1 cellular context compared by ENCODE assay signal in the genomic region with DNA sequence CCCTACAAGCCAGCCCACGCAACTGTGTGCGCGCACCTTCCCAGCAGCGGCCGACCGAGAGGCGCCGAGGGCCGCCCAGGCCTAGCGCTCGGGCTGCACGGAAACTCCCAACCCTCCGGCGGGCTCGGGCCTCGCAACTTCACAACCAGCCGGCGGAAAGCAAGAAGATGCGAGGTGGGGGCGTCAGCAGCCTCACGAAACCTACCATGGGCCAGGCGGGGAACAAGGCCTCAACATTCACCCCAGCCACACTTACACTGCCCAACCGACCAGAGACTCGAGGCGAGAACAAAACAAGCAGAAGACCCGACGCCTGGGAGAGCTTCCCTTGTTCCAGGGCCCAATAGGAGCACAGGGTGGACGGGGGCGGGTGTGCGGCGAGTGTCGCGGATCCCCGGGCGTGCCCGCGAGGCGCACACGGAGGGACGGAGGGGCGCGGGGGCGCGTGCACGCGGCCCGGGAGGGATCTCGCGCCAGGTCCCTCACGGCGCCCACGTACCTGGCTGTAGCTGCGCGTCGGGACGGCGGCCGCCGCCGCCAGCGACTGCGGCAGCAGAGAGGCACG.
TF ChIP-seq lines count a peak whose summit lies in the region.

No MANE protein-coding gene starts in this region.

TF ChIP-seq in K562, 482 proteins besides CTCF, POLR2A, EP300 and RAD21 (continued from another document and continues in another):
- TF ChIP-seq ETV1 (tag; conservative IDR thresholded peaks at IDR 0.05; ENCODE audit: low read depth), result no peak
- no peak for TF ChIP-seq TSC22D4 (tag; IDR thresholded peaks at IDR 0.05)
- TF ChIP-seq MBD1 (CRISPR knock-in tag; IDR thresholded peaks at IDR 0.05), result no peak
- TF ChIP-seq ZNF143 (CRISPR knock-in tag; IDR thresholded peaks at IDR 0.05), result 0 out of 2 replicates have a peak, but pooled peaks have one; percentile 45
- no peak for TF ChIP-seq MEIS2 (IDR thresholded peaks at IDR 0.05; ENCODE audit: partially characterized antibody)
- no peak for TF ChIP-seq TFAM (CRISPR knock-in tag; conservative IDR thresholded peaks at IDR 0.05)
- TF ChIP-seq ZBTB1 (CRISPR knock-in tag; IDR thresholded peaks at IDR 0.05; ENCODE audit: borderline replicate concordance, low read depth), result no peak
- no peak for TF ChIP-seq SMC3 (conservative IDR thresholded peaks at IDR 0.05; ENCODE audit: insufficient read depth, low read depth, low read length)
- no peak for TF ChIP-seq ZNF778 (CRISPR knock-in tag; IDR thresholded peaks at IDR 0.05)
- no peak for TF ChIP-seq RNF219 (CRISPR knock-in tag; IDR thresholded peaks at IDR 0.05)
- TF ChIP-seq TOE1 (IDR thresholded peaks at IDR 0.05; ENCODE audit: borderline replicate concordance), result no peak
- no peak for TF ChIP-seq TOE1 (CRISPR knock-in tag; IDR thresholded peaks at IDR 0.05; ENCODE audit: borderline replicate concordance, low read depth)
- no peak for TF ChIP-seq E4F1 (CRISPR knock-in tag; IDR thresholded peaks at IDR 0.05; ENCODE audit: borderline replicate concordance)
- no peak for TF ChIP-seq E2F3 (CRISPR knock-in tag; IDR thresholded peaks at IDR 0.05)
- no peak for TF ChIP-seq ILF3 (IDR thresholded peaks at IDR 0.05; ENCODE audit: borderline replicate concordance)
- TF ChIP-seq NFYB (IDR thresholded peaks at IDR 0.05; ENCODE audit: extremely low read depth, insufficient read length), result no peak
- no peak for TF ChIP-seq PCBP2 (IDR thresholded peaks at IDR 0.05; ENCODE audit: low read depth, low read length, poor library complexity, severe bottlenecking)
- TF ChIP-seq KLF10 (CRISPR knock-in tag; IDR thresholded peaks at IDR 0.05), result no peak
- no peak for TF ChIP-seq ZNF583 (CRISPR knock-in tag; IDR thresholded peaks at IDR 0.05)
- no peak for TF ChIP-seq PTRF (tag; IDR thresholded peaks at IDR 0.05)
- no peak for TF ChIP-seq ZNF140 (CRISPR knock-in tag; IDR thresholded peaks at IDR 0.05)
- 0 out of 2 replicates have a peak, but pooled peaks have one; percentile 32 for TF ChIP-seq NR3C1 (CRISPR knock-in tag; IDR thresholded peaks at IDR 0.05)
- no peak for TF ChIP-seq ZNF57 (CRISPR knock-in tag; IDR thresholded peaks at IDR 0.05)
- no peak; the same call in 1 of the 2 replicates for TF ChIP-seq MYNN (IDR thresholded peaks at IDR 0.05)
- no peak for TF ChIP-seq MYNN (CRISPR knock-in tag; IDR thresholded peaks at IDR 0.05)
- TF ChIP-seq ZC3H11A (IDR thresholded peaks at IDR 0.05; ENCODE audit: low read depth, low read length), result no peak
- TF ChIP-seq SOX6 (IDR thresholded peaks at IDR 0.05), result no peak
- no peak for TF ChIP-seq KLF16 (IDR thresholded peaks at IDR 0.05)
- no peak for TF ChIP-seq POU5F1 (IDR thresholded peaks at IDR 0.05; ENCODE audit: borderline replicate concordance, low read depth, low read length, partially characterized antibody)
- no peak for TF ChIP-seq BRD4 (IDR thresholded peaks at IDR 0.05)
- TF ChIP-seq, protein P1, sequence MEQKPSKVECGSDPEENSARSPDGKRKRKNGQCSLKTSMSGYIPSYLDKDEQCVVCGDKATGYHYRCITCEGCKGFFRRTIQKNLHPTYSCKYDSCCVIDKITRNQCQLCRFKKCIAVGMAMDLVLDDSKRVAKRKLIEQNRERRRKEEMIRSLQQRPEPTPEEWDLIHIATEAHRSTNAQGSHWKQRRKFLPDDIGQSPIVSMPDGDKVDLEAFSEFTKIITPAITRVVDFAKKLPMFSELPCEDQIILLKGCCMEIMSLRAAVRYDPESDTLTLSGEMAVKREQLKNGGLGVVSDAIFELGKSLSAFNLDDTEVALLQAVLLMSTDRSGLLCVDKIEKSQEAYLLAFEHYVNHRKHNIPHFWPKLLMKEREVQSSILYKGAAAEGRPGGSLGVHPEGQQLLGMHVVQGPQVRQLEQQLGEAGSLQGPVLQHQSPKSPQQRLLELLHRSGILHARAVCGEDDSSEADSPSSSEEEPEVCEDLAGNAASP (IDR thresholded peaks at IDR 0.05), result no peak
- TF ChIP-seq TCF3 (CRISPR knock-in tag; IDR thresholded peaks at IDR 0.05), result peak; percentile 12; the same call in 1 of the 2 replicates
- TF ChIP-seq NCOA6 (IDR thresholded peaks at IDR 0.05), result no peak
- no peak; a peak in 1 of 4 replicates for TF ChIP-seq ZNF639 (CRISPR knock-in tag; conservative IDR thresholded peaks at IDR 0.05 in 1 of 2, IDR thresholded peaks at IDR 0.05 in 1 of 2)
- no peak for TF ChIP-seq HNRNPUL1 (IDR thresholded peaks at IDR 0.05; ENCODE audit: low read length)
- TF ChIP-seq ZBTB49 (CRISPR knock-in tag; IDR thresholded peaks at IDR 0.05; ENCODE audit: borderline replicate concordance), result no peak
- TF ChIP-seq YBX1 (IDR thresholded peaks at IDR 0.05), result no peak
- no peak for TF ChIP-seq ATF1 (CRISPR knock-in tag; IDR thresholded peaks at IDR 0.05)
- TF ChIP-seq ATF1 (tag; IDR thresholded peaks at IDR 0.05), result 0 out of 2 replicates have a peak, but pooled peaks have one; percentile 17
- TF ChIP-seq, protein P2, sequence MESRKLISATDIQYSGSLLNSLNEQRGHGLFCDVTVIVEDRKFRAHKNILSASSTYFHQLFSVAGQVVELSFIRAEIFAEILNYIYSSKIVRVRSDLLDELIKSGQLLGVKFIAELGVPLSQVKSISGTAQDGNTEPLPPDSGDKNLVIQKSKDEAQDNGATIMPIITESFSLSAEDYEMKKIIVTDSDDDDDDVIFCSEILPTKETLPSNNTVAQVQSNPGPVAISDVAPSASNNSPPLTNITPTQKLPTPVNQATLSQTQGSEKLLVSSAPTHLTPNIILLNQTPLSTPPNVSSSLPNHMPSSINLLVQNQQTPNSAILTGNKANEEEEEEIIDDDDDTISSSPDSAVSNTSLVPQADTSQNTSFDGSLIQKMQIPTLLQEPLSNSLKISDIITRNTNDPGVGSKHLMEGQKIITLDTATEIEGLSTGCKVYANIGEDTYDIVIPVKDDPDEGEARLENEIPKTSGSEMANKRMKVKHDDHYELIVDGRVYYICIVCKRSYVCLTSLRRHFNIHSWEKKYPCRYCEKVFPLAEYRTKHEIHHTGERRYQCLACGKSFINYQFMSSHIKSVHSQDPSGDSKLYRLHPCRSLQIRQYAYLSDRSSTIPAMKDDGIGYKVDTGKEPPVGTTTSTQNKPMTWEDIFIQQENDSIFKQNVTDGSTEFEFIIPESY (CRISPR knock-in tag; IDR thresholded peaks at IDR 0.05), result no peak
- no peak for TF ChIP-seq SRSF3 (IDR thresholded peaks at IDR 0.05; ENCODE audit: insufficient read depth, low read length)
- no peak for TF ChIP-seq PRMT5 (CRISPR knock-in tag; IDR thresholded peaks at IDR 0.05)
- TF ChIP-seq, protein P3, sequence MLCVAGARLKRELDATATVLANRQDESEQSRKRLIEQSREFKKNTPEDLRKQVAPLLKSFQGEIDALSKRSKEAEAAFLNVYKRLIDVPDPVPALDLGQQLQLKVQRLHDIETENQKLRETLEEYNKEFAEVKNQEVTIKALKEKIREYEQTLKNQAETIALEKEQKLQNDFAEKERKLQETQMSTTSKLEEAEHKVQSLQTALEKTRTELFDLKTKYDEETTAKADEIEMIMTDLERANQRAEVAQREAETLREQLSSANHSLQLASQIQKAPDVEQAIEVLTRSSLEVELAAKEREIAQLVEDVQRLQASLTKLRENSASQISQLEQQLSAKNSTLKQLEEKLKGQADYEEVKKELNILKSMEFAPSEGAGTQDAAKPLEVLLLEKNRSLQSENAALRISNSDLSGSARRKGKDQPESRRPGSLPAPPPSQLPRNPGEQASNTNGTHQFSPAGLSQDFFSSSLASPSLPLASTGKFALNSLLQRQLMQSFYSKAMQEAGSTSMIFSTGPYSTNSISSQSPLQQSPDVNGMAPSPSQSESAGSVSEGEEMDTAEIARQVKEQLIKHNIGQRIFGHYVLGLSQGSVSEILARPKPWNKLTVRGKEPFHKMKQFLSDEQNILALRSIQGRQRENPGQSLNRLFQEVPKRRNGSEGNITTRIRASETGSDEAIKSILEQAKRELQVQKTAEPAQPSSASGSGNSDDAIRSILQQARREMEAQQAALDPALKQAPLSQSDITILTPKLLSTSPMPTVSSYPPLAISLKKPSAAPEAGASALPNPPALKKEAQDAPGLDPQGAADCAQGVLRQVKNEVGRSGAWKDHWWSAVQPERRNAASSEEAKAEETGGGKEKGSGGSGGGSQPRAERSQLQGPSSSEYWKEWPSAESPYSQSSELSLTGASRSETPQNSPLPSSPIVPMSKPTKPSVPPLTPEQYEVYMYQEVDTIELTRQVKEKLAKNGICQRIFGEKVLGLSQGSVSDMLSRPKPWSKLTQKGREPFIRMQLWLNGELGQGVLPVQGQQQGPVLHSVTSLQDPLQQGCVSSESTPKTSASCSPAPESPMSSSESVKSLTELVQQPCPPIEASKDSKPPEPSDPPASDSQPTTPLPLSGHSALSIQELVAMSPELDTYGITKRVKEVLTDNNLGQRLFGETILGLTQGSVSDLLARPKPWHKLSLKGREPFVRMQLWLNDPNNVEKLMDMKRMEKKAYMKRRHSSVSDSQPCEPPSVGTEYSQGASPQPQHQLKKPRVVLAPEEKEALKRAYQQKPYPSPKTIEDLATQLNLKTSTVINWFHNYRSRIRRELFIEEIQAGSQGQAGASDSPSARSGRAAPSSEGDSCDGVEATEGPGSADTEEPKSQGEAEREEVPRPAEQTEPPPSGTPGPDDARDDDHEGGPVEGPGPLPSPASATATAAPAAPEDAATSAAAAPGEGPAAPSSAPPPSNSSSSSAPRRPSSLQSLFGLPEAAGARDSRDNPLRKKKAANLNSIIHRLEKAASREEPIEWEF (CRISPR knock-in tag; IDR thresholded peaks at IDR 0.05), result no peak
- TF ChIP-seq MYBL2 (IDR thresholded peaks at IDR 0.05; ENCODE audit: low read depth), result no peak
- TF ChIP-seq MYBL2 (CRISPR knock-in tag; IDR thresholded peaks at IDR 0.05; ENCODE audit: borderline replicate concordance), result no peak
- no peak for TF ChIP-seq CREBBP (IDR thresholded peaks at IDR 0.05; ENCODE audit: low read depth, low read length)
